8 cellular contexts compared by ENCODE assay signal in genomic region chr1:23790696-23791433, GRCh38. TPM values are rescaled to one million over a fixed set of nuclear protein-coding genes. Genes with fewer than 3 reads are reported as not detected.
DNase-seq lines count a peak whose midpoint lies in the region; ATAC-seq and TF ChIP-seq lines count a peak whose summit lies in the region.

LYPLA2 (plus strand) TSS chr1:23791145; CDS start chr1:23792683, 1,538 bp downstream.

- peak within 1 kb of the TSS; percentile 55 for H3K27ac ChIP-seq in Karpas-422 (ENCODE audit: low read length)

- H3K79me2 ChIP-seq in Karpas-422 (ENCODE audit: low read length): peaks cover 20% of the 10 kb centered on the region

- TF ChIP-seq CTCF in fibroblast of pulmonary artery (IDR thresholded peaks at IDR 0.05; ENCODE audit: low read length, missing control alignments) (no peak), nephron (IDR thresholded peaks at IDR 0.05; ENCODE audit: unreplicated experiment in 3 of 3) (no peak)

- peaks cover 23% of the 10 kb centered on the region for H3K4me1 Mint-ChIP-seq in nephron

- ATAC-seq in GM21576 (IDR thresholded peaks at IDR 0.05; ENCODE audit: unreplicated experiment): peak; percentile 70
- peak; percentile 92 for ATAC-seq in stimulated activated naive CD8-positive, alpha-beta T cell treated with anti-CD3 and anti-CD28 coated beads, Interleukin-15, Interleukin-2, amounts not matched to agents 100 U/mL and 50 U/mL, for 24 hours

- peaks cover 24% of the 10 kb centered on the region for H3K4me1 ChIP-seq in Karpas-422 (ENCODE audit: low read length)

- H3K27ac Mint-ChIP-seq in nephron: peak within 1 kb of the TSS; percentile 77 to 91 (median 78)

- H3K9ac ChIP-seq in Karpas-422 (ENCODE audit: low read length): peak within 1 kb of the TSS; percentile 89

- H3K4me2 ChIP-seq in Karpas-422 (ENCODE audit: low read depth, low read length, poor library complexity, severe bottlenecking): peak within 1 kb of the TSS; percentile 99

- peaks cover 14% of the 10 kb centered on the region for H3K36me3 ChIP-seq in Karpas-422 (ENCODE audit: insufficient read depth, low read length)

- H4K20me1 ChIP-seq in Karpas-422 (ENCODE audit: insufficient read depth, low read depth, low read length): peaks cover 6% of the 10 kb centered on the region; the same call in 1 of the 2 replicates

- no peaks in the 10 kb centered on the region for H3K9me3 ChIP-seq in Karpas-422 (ENCODE audit: low read length)

- H3K27me3 ChIP-seq in Karpas-422 (ENCODE audit: low read length): no peaks in the 10 kb centered on the region

- H3K9me2 ChIP-seq in Karpas-422 (replicated peaks; ENCODE audit: insufficient read depth, low read length): no peaks in the 10 kb centered on the region

- DNase-seq in DMS153 treated with DMSO at 0.1 percent for 48 hours (lab: John Stamatoyannopoulos, UW; ENCODE audit: unreplicated experiment) (peak; percentile 63), Karpas-422 (peak; percentile 96), fibroblast of pulmonary artery (ENCODE audit: low read depth) (peak; percentile 90)
- peak; percentile 80 for DNase-seq in activated effector memory CD4-positive, alpha-beta T cell treated with Interleukin-2 at 50 U/mL for 16 hours
- DNase-seq in stimulated activated naive CD8-positive, alpha-beta T cell treated with anti-CD3 and anti-CD28 coated beads, Interleukin-15, Interleukin-2, amounts not matched to agents 100 U/mL and 50 U/mL, for 24 hours: peak; percentile 94

- H3K36me3 Mint-ChIP-seq in nephron (ENCODE audit: low read depth): peaks cover 29% of the 10 kb centered on the region

- peak within 1 kb of the TSS; percentile 80 for H2AFZ ChIP-seq in Karpas-422 (ENCODE audit: low read length)

- peak within 1 kb of the TSS; percentile 97 to 99 (median 99) for H3K4me3 Mint-ChIP-seq in nephron

- TF ChIP-seq POLR2A in Raji (IDR thresholded peaks at IDR 0.05; ENCODE audit: insufficient read depth, low read depth, low read length): peak; percentile 68

- peak within 1 kb of the TSS; percentile 96 for H3K4me3 ChIP-seq in Karpas-422 (ENCODE audit: low read length)
- peak within 1 kb of the TSS; percentile 96 for H3K4me3 ChIP-seq in fibroblast of pulmonary artery (replicated peaks; ENCODE audit: low read depth, low read length)

- no peaks in the 10 kb centered on the region for H3K27me3 Mint-ChIP-seq in nephron (ENCODE audit: low read depth)

- H3K9me3 Mint-ChIP-seq in nephron: no peaks in the 10 kb centered on the region

RNA-seq across cellular contexts. Expression of gene LYPLA2, which starts in this region (rescaled TPM):
- 43.1 and 69.8 TPM in 2 replicates for total RNA-seq in Karpas-422 (2014; rRNA removed; shearing (Covaris generic); ENCODE audit: low replicate concordance)

Comparison
In these comparisons a context has a peak if more than half of its experiments do, and no peak if none do; other contexts are left out.
1. Peak in every context shown above with its lines: DNase-seq, ATAC-seq, H3K4me3 ChIP-seq and H3K27ac ChIP-seq.